Comparison of ENCODE assay signal across 10 cellular contexts in the genomic region with DNA sequence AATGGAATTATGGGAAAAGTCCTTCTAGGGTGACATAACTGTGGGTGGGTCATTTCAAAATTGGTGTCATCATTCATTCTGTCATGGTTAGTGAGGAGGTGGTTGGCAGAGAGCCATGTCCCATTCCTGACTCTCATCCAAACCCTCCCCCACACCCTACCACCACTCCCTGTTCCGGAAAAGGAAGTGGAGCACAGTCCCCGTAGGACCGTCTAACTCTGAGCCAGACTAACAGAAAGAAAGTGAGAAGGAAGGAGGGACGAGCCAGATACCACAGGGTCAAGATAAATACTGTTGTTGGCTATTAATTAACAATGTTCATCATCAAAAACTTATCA. TPM values are rescaled to one million over a fixed set of nuclear protein-coding genes. Genes with fewer than 3 reads are reported as not detected.
DNase-seq lines count a peak whose midpoint lies in the region; ATAC-seq and TF ChIP-seq lines count a peak whose summit lies in the region.
"Had no signal": no experiment of that assay in that cellular context is flagged by ENCODE, and none has a peak within 500 bp of the region (broad histone marks: within the 10 kb centered on the region; RNA-seq: fewer than 3 reads in every experiment).

No MANE protein-coding gene starts in this region.

- H3K4me2 ChIP-seq in fibroblast of lung (ENCODE audit: extremely low read depth, insufficient read depth, low read length) = no peak overlapping the region

- no peak overlapping the region for H3K4me3 ChIP-seq in Peyer's patch
- no peak overlapping the region for H3K4me3 ChIP-seq in fibroblast of lung (replicated peaks in 1 of 4; ENCODE audit: control extremely low read depth in 1 of 4, insufficient read depth in 1 of 4, low read depth in 3 of 4, low read length in 4 of 4)
- H3K4me3 ChIP-seq: uterus had no signal

- TF ChIP-seq POLR2A in Peyer's patch (IDR thresholded peaks at IDR 0.05) = peak in 1 of 2 donors; percentile 20

- no peak overlapping the region for H2AFZ ChIP-seq in fibroblast of lung (ENCODE audit: low read length)

- peak; percentile 63 for ATAC-seq in omental fat pad (ENCODE audit: low FRiP score)
- no peak for ATAC-seq in HG03439 (IDR thresholded peaks at IDR 0.05; ENCODE audit: unreplicated experiment)
- ATAC-seq: naive thymus-derived CD8-positive, alpha-beta T cell had no signal

- DNase-seq in H4 (ENCODE audit: low spot score) (peak; percentile 70), Peyer's patch (peak in 2 of 3 donors; percentile 75 to 89), fibroblast of lung (ENCODE audit: low read depth in 2 of 2) (peak; percentile 26 to 53), omental fat pad (ENCODE audit: low spot score) (no peak), NCI-H1105 treated with DMSO at 0.1 percent for 48 hours (lab: John Stamatoyannopoulos, UW) (no peak), NCI-H1436 treated with DMSO at 0.1 percent for 48 hours (lab: John Stamatoyannopoulos, UW) (no peak), NCI-H2029 treated with DMSO at 0.1 percent for 48 hours (lab: John Stamatoyannopoulos, UW) (no peak)
- DNase-seq: naive thymus-derived CD8-positive, alpha-beta T cell had no signal

- no peaks in the 10 kb centered on the region for H3K36me3 ChIP-seq in Peyer's patch
- H3K36me3 ChIP-seq in fibroblast of lung (ENCODE audit: control insufficient read depth, insufficient read depth, low read length) = no peaks in the 10 kb centered on the region
- H3K36me3 ChIP-seq: uterus had no signal

- no peak for TF ChIP-seq CTCF in Peyer's patch (IDR thresholded peaks at IDR 0.05)
- TF ChIP-seq CTCF in fibroblast of lung (conservative IDR thresholded peaks at IDR 0.05 in 1 of 2, IDR thresholded peaks at IDR 0.05 in 1 of 2; ENCODE audit: low read depth in 1 of 2, low read length in 2 of 2) = no peak
- TF ChIP-seq CTCF in omental fat pad (IDR thresholded peaks at IDR 0.05) = no peak

- H4K20me1 ChIP-seq in fibroblast of lung (ENCODE audit: control insufficient read depth, extremely low read depth, insufficient read depth, low read length) = no peaks in the 10 kb centered on the region

- H3K9me3 ChIP-seq in Peyer's patch (no peaks in the 10 kb centered on the region), fibroblast of lung (ENCODE audit: control insufficient read depth, insufficient read depth, low read depth, low read length) (no peaks in the 10 kb centered on the region)
- H3K9me3 ChIP-seq: uterus had no signal

- H3K79me2 ChIP-seq in fibroblast of lung (ENCODE audit: control insufficient read depth, insufficient read depth, low read length) = no peaks in the 10 kb centered on the region

- H3K27me3 ChIP-seq in Peyer's patch = no peaks in the 10 kb centered on the region
- H3K27me3 ChIP-seq in fibroblast of lung (ENCODE audit: control insufficient read depth, insufficient read depth, low read length) = peaks cover 3% of the 10 kb centered on the region

- peak overlapping the region in 2 of 4 donors; percentile 88 to 93 for H3K27ac ChIP-seq in Peyer's patch
- H3K27ac ChIP-seq in fibroblast of lung (ENCODE audit: insufficient read depth, low read length) = no peak overlapping the region
- H3K27ac ChIP-seq: uterus had no signal

- no peak overlapping the region for H3K9ac ChIP-seq in fibroblast of lung (ENCODE audit: insufficient read depth, low read length)

- H3K4me1 ChIP-seq in Peyer's patch (peaks cover 0 to 22% (median 6%) of the 10 kb centered on the region in 4 donors), fibroblast of lung (ENCODE audit: control insufficient read depth, extremely low read depth, insufficient read depth, low read length) (peaks cover 6% of the 10 kb centered on the region)
- H3K4me1 ChIP-seq: uterus had no signal

RNA-seq across cellular contexts. Expression of a gene that starts 4.8 kb away (rescaled TPM):
- not detected in 2 replicates for total RNA-seq in H4 (2014; rRNA removed; shearing (Covaris generic))
- total RNA-seq in Peyer's patch = 1 to 10 TPM; 2.5 to 7.4 (median 6.3) TPM
- total RNA-seq in fibroblast of lung = not detected in 2 replicates
- polyA plus RNA-seq in fibroblast of lung = not detected in 2 replicates
- polyA plus RNA-seq in fibroblast of lung (2012) = not detected in 2 replicates
- not detected in 2 replicates for polyA minus RNA-seq in fibroblast of lung (ENCODE audit: low replicate concordance)
- under 1 TPM in 1 of 4 donors, not detected in 3; 0.09 TPM for total RNA-seq in omental fat pad
- total RNA-seq: naive thymus-derived CD8-positive, alpha-beta T cell had no signal
- polyA plus RNA-seq: naive thymus-derived CD8-positive, alpha-beta T cell had no signal

RNA-seq across cellular contexts. Expression of a gene that starts 7.1 kb away (rescaled TPM):
- total RNA-seq in H4 (2014; rRNA removed; shearing (Covaris generic)) = 0.04 TPM in 1 of 2 replicates, not detected in the other
- total RNA-seq in Peyer's patch (100 to 1,000 TPM in 1 of 4 donors, 10 to 100 TPM in 3; 19.8 to 110 (median 81.0) TPM), fibroblast of lung (not detected in 2 replicates), omental fat pad (not detected)
- polyA plus RNA-seq in fibroblast of lung = not detected in 2 replicates
- not detected in 2 replicates for polyA plus RNA-seq in fibroblast of lung (2012)
- polyA minus RNA-seq in fibroblast of lung (ENCODE audit: low replicate concordance) = not detected in 2 replicates
- total RNA-seq: naive thymus-derived CD8-positive, alpha-beta T cell; uterus had no signal
- polyA plus RNA-seq: naive thymus-derived CD8-positive, alpha-beta T cell had no signal

RNA-seq across cellular contexts. Expression of a gene that starts 20.3 kb away (rescaled TPM):
- total RNA-seq in H4 (2014; rRNA removed; shearing (Covaris generic)) = not detected in 2 replicates
- 10 to 100 TPM in 3 of 4 donors, not detected in 1; 10.9 to 13.7 (median 12.7) TPM for total RNA-seq in Peyer's patch
- not detected in 2 replicates for total RNA-seq in fibroblast of lung
- polyA plus RNA-seq in fibroblast of lung = not detected in 2 replicates
- not detected in 2 replicates for polyA plus RNA-seq in fibroblast of lung (2012)
- not detected in 2 replicates for polyA minus RNA-seq in fibroblast of lung (ENCODE audit: low replicate concordance)
- total RNA-seq in omental fat pad = not detected
- total RNA-seq: naive thymus-derived CD8-positive, alpha-beta T cell; uterus had no signal
- polyA plus RNA-seq: naive thymus-derived CD8-positive, alpha-beta T cell had no signal

RNA-seq across cellular contexts. Expression of a gene that starts 43.3 kb away (rescaled TPM):
- total RNA-seq in H4 (2014; rRNA removed; shearing (Covaris generic)) = 0.12 TPM in 1 of 2 replicates, not detected in the other
- total RNA-seq in Peyer's patch (10 to 100 TPM in 3 of 4 donors, 1 to 10 TPM in 1; 9.9 to 56.9 (median 42.0) TPM), fibroblast of lung (not detected in 2 replicates), omental fat pad (not detected)
- polyA plus RNA-seq in fibroblast of lung = not detected in 2 replicates
- polyA plus RNA-seq in fibroblast of lung (2012) = not detected in 2 replicates
- not detected in 2 replicates for polyA minus RNA-seq in fibroblast of lung (ENCODE audit: low replicate concordance)
- total RNA-seq: naive thymus-derived CD8-positive, alpha-beta T cell; uterus had no signal

RNA-seq across cellular contexts. Expression of a gene that starts 57.0 kb away (rescaled TPM):
- total RNA-seq in H4 (2014; rRNA removed; shearing (Covaris generic)) = 39.6 and 50.5 TPM in 2 replicates
- total RNA-seq in Peyer's patch (100 to 1,000 TPM in 1 of 4 donors, 10 to 100 TPM in 3; 65.9 to 175 (median 90.5) TPM), fibroblast of lung (20.5 and 22.5 TPM in 2 replicates), omental fat pad (10 to 100 TPM; 32.5 to 45.7 (median 38.8) TPM)
- 18.8 and 26.0 TPM in 2 replicates for polyA plus RNA-seq in fibroblast of lung
- 23.6 and 28.7 TPM in 2 replicates for polyA plus RNA-seq in fibroblast of lung (2012)
- 53.6 and 61.8 TPM in 2 replicates for polyA minus RNA-seq in fibroblast of lung (ENCODE audit: low replicate concordance)

Comparison
In these comparisons a context has a peak if more than half of its experiments do, and no peak if none do; other contexts are left out.
1. DNase-seq: peak in H4 (single experiment), Peyer's patch (2 of 3) and fibroblast of lung (2 of 2); none in omental fat pad (single experiment), NCI-H1105 treated with DMSO at 0.1 percent for 48 hours (single experiment), NCI-H1436 treated with DMSO at 0.1 percent for 48 hours (single experiment) and NCI-H2029 treated with DMSO at 0.1 percent for 48 hours (single experiment).
2. RNA of a gene that starts 7.1 kb away (total RNA-seq): 19.8 to 110 TPM in Peyer's patch; 0.04 TPM in H4, not detected in fibroblast of lung and not detected in omental fat pad; every median in the first group is over 10 times any median in the second.